Comparison of ENCODE assay signal across 25 cellular contexts in genomic region chr3:188905580-188905979, GRCh38.
"Had no signal": no experiment of that assay in that cellular context is flagged by ENCODE, and none has a peak within 500 bp of the region (broad histone marks: within the 10 kb centered on the region; RNA-seq: fewer than 3 reads in every experiment).

No MANE protein-coding gene starts in this region.

- H3K9me3 ChIP-seq: gastroesophageal sphincter, ovary, stomach, suprapubic skin, tibial nerve had no signal

- DNase-seq: activated CD4-positive, alpha-beta T cell treated with anti-CD3 and anti-CD28 coated beads, Interleukin-2, amount 10 ng/mL, durations not matched to agents 7 days and 5 days; activated CD4-positive, CD25-positive, alpha-beta regulatory T cell treated with anti-CD3 and anti-CD28 coated beads, Interleukin-2, amount 50 U/mL, for 72 hours; activated CD8-positive, alpha-beta T cell treated with anti-CD3 and anti-CD28 coated beads, Interleukin-2, amount 10 ng/mL, durations not matched to agents 7 days and 5 days; activated gamma-delta T cell treated with Interleukin-2 at 50 U/mL for 16 hours; activated T-cell treated with anti-CD3 and anti-CD28 coated beads, Interleukin-2, amount 50 U/mL, for 1 hour; aorta; brain microvascular endothelial cell; central memory CD4-positive, alpha-beta T cell; effector memory CD8-positive, alpha-beta T cell; natural killer cell; ovary; right cardiac atrium; small intestine; stimulated activated CD4-positive, alpha-beta T cell treated with anti-CD3 and anti-CD28 coated beads, Interleukin-2, amount 100 ng/mL, for 24 hours; stomach; T-cell; WERI-Rb-1 had no signal

- H3K9me3 Mint-ChIP-seq: activated CD4-positive, alpha-beta T cell treated with anti-CD3 and anti-CD28 coated beads, Interleukin-2, amount 10 ng/mL, durations not matched to agents 7 days and 5 days; activated naive CD4-positive, alpha-beta T cell treated with anti-CD3 and anti-CD28 coated beads, Interleukin-2, amount 50 U/mL, for 24 hours; effector memory CD8-positive, alpha-beta T cell; stimulated activated memory B cell treated with anti-CD40 and anti-IgM and Interleukin-4, amounts not matched to agents 10 μg/mL and 1 μg/mL and 100 μg/mL, for 72 hours; T-cell; T-helper 2 cell treated with Interferon-gamma antibody and Interleukin-4, amounts not matched to agents 5 μg/mL and 100 μg/mL, for 36 hours had no signal

- H3K27ac Mint-ChIP-seq: activated CD4-positive, alpha-beta T cell treated with anti-CD3 and anti-CD28 coated beads, Interleukin-2, amount 10 ng/mL, durations not matched to agents 7 days and 5 days; activated CD8-positive, alpha-beta T cell treated with anti-CD3 and anti-CD28 coated beads, Interleukin-2, amount 10 ng/mL, durations not matched to agents 7 days and 5 days; effector memory CD8-positive, alpha-beta T cell; stimulated activated memory B cell treated with anti-CD40 and anti-IgM and Interleukin-4, amounts not matched to agents 10 μg/mL and 1 μg/mL and 100 μg/mL, for 72 hours; T-cell; T-helper 2 cell treated with Interferon-gamma antibody and Interleukin-4, amounts not matched to agents 5 μg/mL and 100 μg/mL, for 36 hours had no signal

- ATAC-seq: activated CD8-positive, alpha-beta T cell treated with anti-CD3 and anti-CD28 coated beads, Interleukin-2, amount 10 ng/mL, durations not matched to agents 7 days and 5 days; effector memory CD8-positive, alpha-beta T cell; esophagus mucosa; gastroesophageal sphincter; natural killer cell; right cardiac atrium; stimulated activated memory B cell treated with anti-CD40 and anti-IgM and Interleukin-4, amounts not matched to agents 10 μg/mL and 1 μg/mL and 100 μg/mL, for 72 hours; T-cell had no signal

- H3K27me3 ChIP-seq: brain microvascular endothelial cell, dorsolateral prefrontal cortex, gastroesophageal sphincter, ovary, stomach, suprapubic skin, tibial nerve had no signal

- H3K4me3 Mint-ChIP-seq: activated CD4-positive, alpha-beta T cell treated with anti-CD3 and anti-CD28 coated beads, Interleukin-2, amount 10 ng/mL, durations not matched to agents 7 days and 5 days; activated CD8-positive, alpha-beta T cell treated with anti-CD3 and anti-CD28 coated beads, Interleukin-2, amount 10 ng/mL, durations not matched to agents 7 days and 5 days; activated naive CD4-positive, alpha-beta T cell treated with anti-CD3 and anti-CD28 coated beads, Interleukin-2, amount 50 U/mL, for 24 hours; effector memory CD8-positive, alpha-beta T cell; natural killer cell; stimulated activated memory B cell treated with anti-CD40 and anti-IgM and Interleukin-4, amounts not matched to agents 10 μg/mL and 1 μg/mL and 100 μg/mL, for 72 hours; T-cell; T-helper 2 cell treated with Interferon-gamma antibody and Interleukin-4, amounts not matched to agents 5 μg/mL and 100 μg/mL, for 36 hours had no signal

- H3K36me3 ChIP-seq: brain microvascular endothelial cell, gastroesophageal sphincter, ovary, stomach, suprapubic skin, tibial nerve, WERI-Rb-1 had no signal

- H3K4me3 ChIP-seq: dorsolateral prefrontal cortex, gastroesophageal sphincter, ovary, stomach, suprapubic skin, tibial nerve had no signal

- H3K27ac ChIP-seq: brain microvascular endothelial cell, ovary, suprapubic skin, WERI-Rb-1 had no signal

- H3K36me3 Mint-ChIP-seq: natural killer cell, T-cell had no signal

- H3K27me3 Mint-ChIP-seq: activated CD4-positive, alpha-beta T cell treated with anti-CD3 and anti-CD28 coated beads, Interleukin-2, amount 10 ng/mL, durations not matched to agents 7 days and 5 days; activated naive CD4-positive, alpha-beta T cell treated with anti-CD3 and anti-CD28 coated beads, Interleukin-2, amount 50 U/mL, for 24 hours; effector memory CD8-positive, alpha-beta T cell; stimulated activated memory B cell treated with anti-CD40 and anti-IgM and Interleukin-4, amounts not matched to agents 10 μg/mL and 1 μg/mL and 100 μg/mL, for 72 hours; T-cell had no signal

- H3K4me1 Mint-ChIP-seq: activated CD4-positive, alpha-beta T cell treated with anti-CD3 and anti-CD28 coated beads, Interleukin-2, amount 10 ng/mL, durations not matched to agents 7 days and 5 days; natural killer cell; T-cell had no signal
